ENCODE assay signal across 21 cellular contexts in genomic region chr5:95801532-95801931, GRCh38. TPM values are rescaled to one million over a fixed set of nuclear protein-coding genes. Genes with fewer than 3 reads are reported as not detected.
A peak's percentile ranks its signal among the peaks of the same experiment; 100 is the strongest.
DNase-seq lines count a peak whose midpoint lies in the region; ATAC-seq and TF ChIP-seq lines count a peak whose summit lies in the region.
"Had no signal": no experiment of that assay in that cellular context is flagged by ENCODE, and none has a peak within 500 bp of the region (broad histone marks: within the 10 kb centered on the region; RNA-seq: fewer than 3 reads in every experiment).

No MANE protein-coding gene starts in this region.

- DNase-seq in left ventricle myocardium inferior, result no peak
- no peak for DNase-seq in cardiac septum (ENCODE audit: low spot score)
- DNase-seq in upper lobe of right lung, result no peak
- DNase-seq in NCI-H187 (lab: John Stamatoyannopoulos, UW), result no peak
- DNase-seq in pons (ENCODE audit: low spot score), result no peak
- DNase-seq: Caco-2, DMS153, H9, IMR-90, Kasumi-1, MM.1S, NCI-H1436, NCI-H2029 treated with DMSO at 0.1 percent for 48 hours, NCI-H510A, NCI-H82, PC-3, SJCRH30 had no signal

- ATAC-seq in upper lobe of right lung, result peak; percentile 55
- no peak for ATAC-seq in HG03025 (IDR thresholded peaks at IDR 0.05; ENCODE audit: low FRiP score, unreplicated experiment)
- ATAC-seq: PC-3 had no signal

- intact Hi-C loops in left ventricle myocardium inferior (cut with micrococcal nuclease), result no loop called here
- intact Hi-C loops in cardiac septum (cut with DNase I), result no loop called here
- intact Hi-C loops in upper lobe of right lung (cut with DNase I), result no loop called here

- WGBS in liver, result 28% methylated on average over 2 of the region's 2 CpGs

- no peak for TF ChIP-seq CTCF in left ventricle myocardium inferior (IDR thresholded peaks at IDR 0.05; ENCODE audit: borderline replicate concordance)
- no peak for TF ChIP-seq CTCF in liver (IDR thresholded peaks at IDR 0.05; ENCODE audit: low read depth, low read length, missing input control)
- TF ChIP-seq CTCF in upper lobe of right lung (IDR thresholded peaks at IDR 0.05), result no peak

- TF ChIP-seq RAD21 in liver (IDR thresholded peaks at IDR 0.05), result no peak

- H3K4me3 ChIP-seq in left ventricle myocardium inferior (no peak overlapping the region), duodenal mucosa (ENCODE audit: low read depth in 1 of 2, low read length in 2 of 2) (no peak overlapping the region), liver (ENCODE audit: low read depth in 1 of 3, low read length in 3 of 3) (no peak overlapping the region), upper lobe of right lung (no peak overlapping the region)
- H3K4me3 ChIP-seq: SJCRH30 had no signal

- no peak overlapping the region for H3K9ac ChIP-seq in duodenal mucosa (ENCODE audit: low read depth in 1 of 2, low read length in 2 of 2)
- no peak overlapping the region for H3K9ac ChIP-seq in liver (ENCODE audit: low read depth in 1 of 2, low read length in 2 of 2)

- H3K36me3 ChIP-seq in left ventricle myocardium inferior (peaks cover 7% of the 10 kb centered on the region), duodenal mucosa (ENCODE audit: control insufficient read depth in 1 of 2, insufficient read depth in 2 of 2, low read length in 2 of 2) (no peaks in the 10 kb centered on the region), liver (ENCODE audit: control insufficient read depth in 4 of 4, insufficient read depth in 3 of 4, low read depth in 1 of 4, low read length in 3 of 4) (no peaks in the 10 kb centered on the region), upper lobe of right lung (no peaks in the 10 kb centered on the region)

- H3K4me1 ChIP-seq in left ventricle myocardium inferior (peaks cover 33% of the 10 kb centered on the region), duodenal mucosa (ENCODE audit: control insufficient read depth in 1 of 2, insufficient read depth in 2 of 2, low read length in 2 of 2) (peaks cover 30 to 53% of the 10 kb centered on the region in 2 donors), liver (ENCODE audit: control insufficient read depth in 4 of 4, insufficient read depth in 4 of 4, low read length in 3 of 4) (peaks cover 7 to 44% (median 38%) of the 10 kb centered on the region in 4 donors), upper lobe of right lung (no peaks in the 10 kb centered on the region)
- H3K4me1 ChIP-seq: SJCRH30 had no signal

- H3K9me3 ChIP-seq in left ventricle myocardium inferior (replicated peaks) (peaks cover 11% of the 10 kb centered on the region), duodenal mucosa (ENCODE audit: control insufficient read depth in 1 of 2, low read length in 2 of 2) (no peaks in the 10 kb centered on the region), liver (ENCODE audit: control insufficient read depth in 4 of 4, low read length in 3 of 4) (no peaks in the 10 kb centered on the region), upper lobe of right lung (no peaks in the 10 kb centered on the region)
- H3K9me3 ChIP-seq: Caco-2, SJCRH30 had no signal

- H3K27me3 ChIP-seq in left ventricle myocardium inferior (ENCODE audit: low read depth) (no peaks in the 10 kb centered on the region), duodenal mucosa (ENCODE audit: control insufficient read depth in 1 of 2, insufficient read depth in 2 of 2, low read length in 2 of 2) (no peaks in the 10 kb centered on the region), liver (ENCODE audit: control insufficient read depth in 4 of 4, insufficient read depth in 4 of 4, low read length in 3 of 4) (no peaks in the 10 kb centered on the region), upper lobe of right lung (no peaks in the 10 kb centered on the region)
- H3K27me3 ChIP-seq: SJCRH30 had no signal

- H3K27ac ChIP-seq in left ventricle myocardium inferior (replicated peaks) (peak overlapping the region; percentile 82), duodenal mucosa (ENCODE audit: low read depth, low read length) (peak overlapping the region; percentile 64), liver (ENCODE audit: low read depth in 1 of 2, low read length in 2 of 2) (peak overlapping the region; percentile 45 to 86), upper lobe of right lung (no peak overlapping the region)
- H3K27ac ChIP-seq: RWPE1, SJCRH30 had no signal

TF ChIP-seq in liver, 16 proteins besides CTCF, POLR2A, EP300 and RAD21:
- TF ChIP-seq HNF4A (conservative IDR thresholded peaks at IDR 0.05) (peak in 1 of 2 donors; percentile 32), FOXA1 (IDR thresholded peaks at IDR 0.05) (no peak), ZBTB33 (IDR thresholded peaks at IDR 0.05) (no peak), NR2F2 (IDR thresholded peaks at IDR 0.05) (no peak), SP1 (IDR thresholded peaks at IDR 0.05) (peak; percentile 23)

RNA-seq across cellular contexts. Expression of gene GLRX, which starts 21.0 kb away (rescaled TPM):
- total RNA-seq in left ventricle myocardium inferior, result 139 TPM
- total RNA-seq in cardiac septum, result 119 TPM
- total RNA-seq in liver, result 10 to 100 TPM; 48.2 to 61.8 TPM
- polyA plus RNA-seq in liver, result 100 to 1,000 TPM; 152 to 187 TPM
- 88.4 TPM for total RNA-seq in upper lobe of right lung
